Comparison of ENCODE assay signal across 1 cellular context in the genomic region with DNA sequence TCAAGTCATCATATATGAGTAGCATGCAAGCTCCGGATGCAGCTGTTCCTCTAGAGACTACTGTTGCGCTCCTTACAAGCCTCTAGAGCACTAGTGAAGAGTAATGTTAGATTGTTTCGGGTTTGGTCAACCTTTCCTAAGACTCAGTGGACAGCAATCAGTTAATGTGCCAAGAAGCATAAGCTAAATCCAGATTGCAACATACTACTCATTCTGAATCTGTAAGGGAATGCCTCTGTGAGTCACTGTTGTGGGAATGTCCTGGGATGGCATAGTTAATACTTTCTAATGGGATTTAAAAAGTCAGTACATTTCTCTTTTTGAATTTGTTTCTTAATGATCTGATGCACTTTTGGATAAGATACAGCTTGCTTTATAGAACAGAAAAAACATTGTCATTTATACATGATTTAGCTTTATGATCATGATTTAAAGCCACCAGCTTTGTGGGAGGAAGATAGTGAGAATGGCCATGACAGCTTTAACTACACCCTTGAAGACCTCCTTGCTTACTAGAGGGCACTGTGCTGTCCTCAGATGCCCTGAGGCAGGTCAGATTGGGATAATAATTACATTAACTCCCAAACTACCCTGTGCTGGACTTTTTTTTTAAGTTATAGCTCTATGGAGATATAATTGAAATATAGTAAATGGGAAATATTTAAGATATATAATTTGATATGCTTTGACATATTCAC.
TF ChIP-seq lines count a peak whose summit lies in the region.

No MANE protein-coding gene starts in this region.

TF ChIP-seq in H1, 55 proteins besides CTCF, POLR2A, EP300 and RAD21 (continued from another document):
- peak; percentile 42; the same call in 1 of the 2 replicates for TF ChIP-seq CEBPB (IDR thresholded peaks at IDR 0.05; ENCODE audit: low read depth, low read length)
